Comparison of ENCODE assay signal across 8 cellular contexts in genomic region chr19:54158812-54159351, GRCh38. TPM values are rescaled to one million over a fixed set of nuclear protein-coding genes. Genes with fewer than 3 reads are reported as not detected.
A peak's percentile ranks its signal among the peaks of the same experiment; 100 is the strongest.
DNase-seq lines count a peak whose midpoint lies in the region; ATAC-seq, FAIRE-seq and TF ChIP-seq lines count a peak whose summit lies in the region.

No MANE protein-coding gene starts in this region.

- H4K20me1 ChIP-seq in endothelial cell of umbilical vein (replicated peaks; ENCODE audit: control insufficient read depth, extremely low read depth, insufficient read depth, low read length) = no peaks in the 10 kb centered on the region

- no peaks in the 10 kb centered on the region for H3K9me3 Mint-ChIP-seq in T-cell

- ATAC-seq in T-cell (replicated peaks in 1 of 4) = no peak
- no peak for ATAC-seq in HG03565 (IDR thresholded peaks at IDR 0.05; ENCODE audit: unreplicated experiment)

- H3K4me3 Mint-ChIP-seq in T-cell = peak overlapping the region; percentile 94 to 100 (median 100)

- H3K27ac Mint-ChIP-seq in T-cell = peak overlapping the region; percentile 100

- H3K27me3 ChIP-seq in endothelial cell of umbilical vein (ENCODE audit: control insufficient read depth in 2 of 2, insufficient read depth in 2 of 2, low read length in 2 of 2) = peaks cover 0 to 5% of the 10 kb centered on the region in 2 experiments
- H3K27me3 ChIP-seq in neuronal stem cell (ENCODE audit: control insufficient read depth in 3 of 3, insufficient read depth in 3 of 3, low read depth in 1 of 3, low read length in 3 of 3) = no peaks in the 10 kb centered on the region

- no peak overlapping the region for H3K14ac ChIP-seq in neuronal stem cell (ENCODE audit: low read length)

- DNase-seq in DMS 273 (lab: John Stamatoyannopoulos, UW; ENCODE audit: unreplicated experiment) = peak; percentile 51
- no peak for DNase-seq in DMS 273 treated with DMSO at 0.1 percent for 48 hours (lab: John Stamatoyannopoulos, UW)
- DNase-seq in T-cell = peak in 4 of 34 experiments; percentile 16 to 33 (median 17)
- DNase-seq in endothelial cell of umbilical vein (ENCODE audit: low read depth, low spot score) = no peak
- no peak for DNase-seq in neuronal stem cell (ENCODE audit: low spot score)
- DNase-seq in activated gamma-delta T cell (lab: John Stamatoyannopoulos, UW) = no peak
- no peak for DNase-seq in HT-29 (ENCODE audit: low spot score)

- no peak overlapping the region for H4K91ac ChIP-seq in neuronal stem cell (ENCODE audit: low read depth, low read length, poor library complexity)

- BruUV-seq in endothelial cell of umbilical vein (replicated peaks; lab: Mats Ljungman, UMichigan) = TSS peak; percentile 53

- intact Hi-C loops in endothelial cell of umbilical vein (cut with micrococcal nuclease) = loop anchor here (1.0 to 2.0 kb wide), 4 partner anchors 10 to 44 kb away; partner anchors contain the start of genes CNOT3, PRPF31 and TFPT

- no peaks in the 10 kb centered on the region for H3K9me3 ChIP-seq in endothelial cell of umbilical vein (replicated peaks; ENCODE audit: control insufficient read depth, insufficient read depth, low read length)
- peaks cover 4 to 9% of the 10 kb centered on the region in 2 donors for H3K9me3 ChIP-seq in neuronal stem cell (replicated peaks in 1 of 2; ENCODE audit: control insufficient read depth in 2 of 2, insufficient read depth in 1 of 2, low read depth in 1 of 2, low read length in 2 of 2)

- TF ChIP-seq CTCF in endothelial cell of umbilical vein (IDR thresholded peaks at IDR 0.05; ENCODE audit: extremely low read depth in 1 of 2, insufficient read depth in 1 of 2, low read depth in 1 of 2, low read length in 2 of 2) = no peak

- H3K4me3 ChIP-seq in endothelial cell of umbilical vein (replicated peaks in 1 of 3; ENCODE audit: insufficient read depth in 1 of 3, low read depth in 1 of 3, low read length in 3 of 3) (peak overlapping the region; percentile 40 to 80 (median 77)), neuronal stem cell (ENCODE audit: low read length in 2 of 2) (peak overlapping the region; percentile 62 to 92)

- no peak for TF ChIP-seq POLR2A in endothelial cell of umbilical vein (IDR thresholded peaks at IDR 0.05; ENCODE audit: low read depth, low read length)

- H3K9ac ChIP-seq in endothelial cell of umbilical vein (replicated peaks; ENCODE audit: extremely low read depth, insufficient read depth, low read length) (peak overlapping the region; percentile 68), neuronal stem cell (ENCODE audit: low read depth, low read length, poor library complexity) (peak overlapping the region; percentile 85)

- dilution Hi-C loops in endothelial cell of umbilical vein (cut with MboI; ENCODE audit: extremely low pct_ligation_motif_present, low sequenced_read_pairs) = no loop called here

- H3K23ac ChIP-seq in neuronal stem cell (ENCODE audit: low read depth, low read length, poor library complexity) = peak overlapping the region; percentile 29

- H3K27ac ChIP-seq in endothelial cell of umbilical vein (ENCODE audit: insufficient read depth, low read depth, low read length) = peak overlapping the region; percentile 60
- no peak overlapping the region for H3K27ac ChIP-seq in neuronal stem cell (replicated peaks; ENCODE audit: low read length)

- no peak overlapping the region for H3K4ac ChIP-seq in neuronal stem cell (ENCODE audit: low read length)

- H3K27me3 Mint-ChIP-seq in T-cell = no peaks in the 10 kb centered on the region

- H3K4me1 ChIP-seq in endothelial cell of umbilical vein (ENCODE audit: control insufficient read depth, extremely low read depth, insufficient read depth, low read length) = peaks cover 18% of the 10 kb centered on the region
- peaks cover 12 to 14% of the 10 kb centered on the region in 2 donors for H3K4me1 ChIP-seq in neuronal stem cell (ENCODE audit: control insufficient read depth in 2 of 2, insufficient read depth in 1 of 2, low read depth in 1 of 2, low read length in 2 of 2)

- no peak overlapping the region for H2BK15ac ChIP-seq in neuronal stem cell (ENCODE audit: low read length)

- no peak overlapping the region for H2BK5ac ChIP-seq in neuronal stem cell (ENCODE audit: low read length)

- H3K4me1 Mint-ChIP-seq in T-cell = peaks cover 63 to 78% (median 68%) of the 10 kb centered on the region in 3 donors

- CTCF ChIA-PET in T-cell (lab: Charles Lee) = interaction anchor here (0.8 to 1.8 kb wide), 4 partner anchors 8 to 32 kb away, joined by 3 to 13 read pairs (median 7); partner anchors contain the start of genes CNOT3 (in 1 of the 2) and TSEN34 (in 1 of the 2)
- CTCF ChIA-PET in endothelial cell of umbilical vein (lab: Charles Lee) = interaction anchor here (0.7 to 1.8 kb wide), 8 partner anchors 14 to 1475 kb away, joined by 3 to 8 read pairs (median 4); partner anchors contain the start of genes CNOT3, LENG8, MBOAT7 and TMC4

- FAIRE-seq in endothelial cell of umbilical vein (lab: Jason Lieb, UNC) = peak; percentile 40

- peaks cover 31% of the 10 kb centered on the region for H3K36me3 Mint-ChIP-seq in T-cell

- no peaks in the 10 kb centered on the region for H3K9me1 ChIP-seq in endothelial cell of umbilical vein (replicated peaks; ENCODE audit: control insufficient read depth, extremely low read depth, insufficient read depth, low read length)

- H3K4me2 ChIP-seq in endothelial cell of umbilical vein (ENCODE audit: insufficient read depth, low read length) = peak overlapping the region; percentile 76
- H3K4me2 ChIP-seq in neuronal stem cell (ENCODE audit: insufficient read depth, low read length, poor library complexity, severe bottlenecking) = peak overlapping the region; percentile 69

- H3K36me3 ChIP-seq in endothelial cell of umbilical vein (ENCODE audit: control insufficient read depth in 2 of 2, extremely low read depth in 1 of 2, insufficient read depth in 2 of 2, low read length in 2 of 2) = peaks cover 7 to 27% of the 10 kb centered on the region in 2 experiments
- peaks cover 29 to 48% of the 10 kb centered on the region in 2 donors for H3K36me3 ChIP-seq in neuronal stem cell (replicated peaks in 1 of 2; ENCODE audit: control insufficient read depth in 2 of 2, insufficient read depth in 2 of 2, low read length in 2 of 2)

- H3K79me1 ChIP-seq in neuronal stem cell (ENCODE audit: low read depth, low read length) = no peaks in the 10 kb centered on the region

- H2AFZ ChIP-seq in endothelial cell of umbilical vein (ENCODE audit: low read depth, low read length) (peak overlapping the region; percentile 65), neuronal stem cell (ENCODE audit: low read length) (peak overlapping the region; percentile 91)

- peak overlapping the region; percentile 13 for H2AK5ac ChIP-seq in neuronal stem cell (ENCODE audit: low read depth, low read length)

- no peak overlapping the region for H2BK12ac ChIP-seq in neuronal stem cell (ENCODE audit: low read length)

- no peak overlapping the region for H2BK120ac ChIP-seq in neuronal stem cell (ENCODE audit: low read depth, low read length)

- H3K18ac ChIP-seq in neuronal stem cell (ENCODE audit: low read length) = no peak overlapping the region

- WGBS in neuronal stem cell (ENCODE audit: extremely low coverage in 2 of 2, insufficient read length in 2 of 2, insufficient replicate concordance in 1 of 2), 2 donors = no CpG with 5 or more reads among the region's 19 CpGs

- H3K79me2 ChIP-seq in endothelial cell of umbilical vein (ENCODE audit: control insufficient read depth, insufficient read depth, low read length) = peaks cover 4% of the 10 kb centered on the region

- POLR2A ChIA-PET in T-cell (lab: Charles Lee) = interaction anchor here in 1 of 2 donors (1.8 to 2.2 kb wide), 3 partner anchors 22 to 42 kb away, joined by 6 to 16 read pairs (median 9); partner anchors contain the start of genes CNOT3, MBOAT7 and RPS9
- POLR2A ChIA-PET in endothelial cell of umbilical vein (lab: Charles Lee) = interaction anchor here (0.5 to 1.6 kb wide), 3 partner anchors 8 to 30 kb away, joined by 3 to 4 read pairs (median 3); partner anchors contain the start of gene MBOAT7

- H4K8ac ChIP-seq in neuronal stem cell (ENCODE audit: low read depth, low read length) = no peak overlapping the region

RNA-seq across cellular contexts. Expression of gene LENG1, which starts 0.6 kb away (rescaled TPM):
- total RNA-seq in T-cell (10 to 100 TPM in 4 of 5 donors, 1 to 10 TPM in 1; 8.4 to 21.5 (median 19.2) TPM), endothelial cell of umbilical vein (5.0 and 6.9 TPM in 2 replicates)
- 2.1 and 3.0 TPM in 2 replicates for polyA plus RNA-seq in endothelial cell of umbilical vein
- 4.1 and 5.2 TPM in 2 replicates for polyA plus RNA-seq in endothelial cell of umbilical vein (2011; cell fraction: cytosol; rRNA removed)
- 2.3 and 3.6 TPM in 2 replicates for polyA plus RNA-seq in endothelial cell of umbilical vein (2011; cell fraction: nucleus; rRNA removed)
- polyA plus RNA-seq in endothelial cell of umbilical vein (2012) = 4.3 and 6.3 TPM in 2 replicates
- 0.51 and 1.5 TPM in 2 replicates for polyA minus RNA-seq in endothelial cell of umbilical vein
- 1.4 TPM for polyA minus RNA-seq in endothelial cell of umbilical vein (2011; cell fraction: cytosol; rRNA and poly(A)+ RNA removed)
- 0.38 and 2.5 TPM in 2 replicates for polyA minus RNA-seq in endothelial cell of umbilical vein (2011; cell fraction: nucleus; rRNA and poly(A)+ RNA removed)
- polyA plus RNA-seq in neuronal stem cell (2013, experiment 1 of 2) = 5.6 TPM
- 5.8 TPM for polyA plus RNA-seq in neuronal stem cell (2013, experiment 2 of 2)
- total RNA-seq in HT-29 (2014; rRNA removed; shearing (Covaris generic)) = 12.9 and 14.9 TPM in 2 replicates

RNA-seq across cellular contexts. Expression of gene TMC4, which starts 14.1 kb away (rescaled TPM):
- total RNA-seq in T-cell (1 to 10 TPM in 4 of 5 donors, under 1 TPM in 1; 0.78 to 2.6 (median 1.4) TPM), endothelial cell of umbilical vein (0.71 and 0.74 TPM in 2 replicates)
- 1.7 and 2.4 TPM in 2 replicates for polyA plus RNA-seq in endothelial cell of umbilical vein
- polyA plus RNA-seq in endothelial cell of umbilical vein (2011; cell fraction: cytosol; rRNA removed) = 1.0 and 1.1 TPM in 2 replicates
- 2.9 and 3.9 TPM in 2 replicates for polyA plus RNA-seq in endothelial cell of umbilical vein (2011; cell fraction: nucleus; rRNA removed)
- 1.5 and 1.6 TPM in 2 replicates for polyA plus RNA-seq in endothelial cell of umbilical vein (2012)
- 0.29 and 0.76 TPM in 2 replicates for polyA minus RNA-seq in endothelial cell of umbilical vein
- not detected for polyA minus RNA-seq in endothelial cell of umbilical vein (2011; cell fraction: cytosol; rRNA and poly(A)+ RNA removed)
- 0.19 TPM in 1 of 2 replicates, not detected in the other for polyA minus RNA-seq in endothelial cell of umbilical vein (2011; cell fraction: nucleus; rRNA and poly(A)+ RNA removed)
- 0.25 TPM for polyA plus RNA-seq in neuronal stem cell (2013, experiment 1 of 2)
- 0.36 TPM for polyA plus RNA-seq in neuronal stem cell (2013, experiment 2 of 2)
- 22.5 and 45.3 TPM in 2 replicates for total RNA-seq in HT-29 (2014; rRNA removed; shearing (Covaris generic))

RNA-seq across cellular contexts. Expression of gene CNOT3, which starts 21.3 kb away (rescaled TPM):
- 10 to 100 TPM; 45.9 to 83.1 (median 77.0) TPM for total RNA-seq in T-cell
- 62.4 and 74.7 TPM in 2 replicates for total RNA-seq in endothelial cell of umbilical vein
- polyA plus RNA-seq in endothelial cell of umbilical vein = 16.4 and 20.4 TPM in 2 replicates
- 17.2 and 17.4 TPM in 2 replicates for polyA plus RNA-seq in endothelial cell of umbilical vein (2011; cell fraction: cytosol; rRNA removed)
- 30.2 and 31.2 TPM in 2 replicates for polyA plus RNA-seq in endothelial cell of umbilical vein (2011; cell fraction: nucleus; rRNA removed)
- 38.1 and 41.4 TPM in 2 replicates for polyA plus RNA-seq in endothelial cell of umbilical vein (2012)
- polyA minus RNA-seq in endothelial cell of umbilical vein = 15.6 and 20.8 TPM in 2 replicates
- polyA minus RNA-seq in endothelial cell of umbilical vein (2011; cell fraction: cytosol; rRNA and poly(A)+ RNA removed) = 20.5 TPM
- 12.8 and 14.8 TPM in 2 replicates for polyA minus RNA-seq in endothelial cell of umbilical vein (2011; cell fraction: nucleus; rRNA and poly(A)+ RNA removed)
- 63.9 TPM for polyA plus RNA-seq in neuronal stem cell (2013, experiment 1 of 2)
- polyA plus RNA-seq in neuronal stem cell (2013, experiment 2 of 2) = 63.3 TPM
- 38.9 and 40.0 TPM in 2 replicates for total RNA-seq in HT-29 (2014; rRNA removed; shearing (Covaris generic))

RNA-seq across cellular contexts. Expression of gene MBOAT7, which starts 30.5 kb away (rescaled TPM):
- total RNA-seq in T-cell (10 to 100 TPM; 24.0 to 44.8 (median 38.9) TPM), endothelial cell of umbilical vein (175 and 218 TPM in 2 replicates)
- 204 and 256 TPM in 2 replicates for polyA plus RNA-seq in endothelial cell of umbilical vein
- polyA plus RNA-seq in endothelial cell of umbilical vein (2011; cell fraction: cytosol; rRNA removed) = 117 and 136 TPM in 2 replicates
- 153 and 177 TPM in 2 replicates for polyA plus RNA-seq in endothelial cell of umbilical vein (2011; cell fraction: nucleus; rRNA removed)
- polyA plus RNA-seq in endothelial cell of umbilical vein (2012) = 159 and 188 TPM in 2 replicates
- polyA minus RNA-seq in endothelial cell of umbilical vein = 80.3 and 88.3 TPM in 2 replicates
- polyA minus RNA-seq in endothelial cell of umbilical vein (2011; cell fraction: cytosol; rRNA and poly(A)+ RNA removed) = 80.3 TPM
- polyA minus RNA-seq in endothelial cell of umbilical vein (2011; cell fraction: nucleus; rRNA and poly(A)+ RNA removed) = 58.8 and 67.3 TPM in 2 replicates
- polyA plus RNA-seq in neuronal stem cell (2013, experiment 1 of 2) = 76.6 TPM
- 77.6 TPM for polyA plus RNA-seq in neuronal stem cell (2013, experiment 2 of 2)
- 266 and 285 TPM in 2 replicates for total RNA-seq in HT-29 (2014; rRNA removed; shearing (Covaris generic))

RNA-seq across cellular contexts. Expression of gene TSEN34, which starts 32.2 kb away (rescaled TPM):
- total RNA-seq in T-cell = 10 to 100 TPM in 4 of 5 donors, 1 to 10 TPM in 1; 9.5 to 28.5 (median 23.5) TPM
- total RNA-seq in endothelial cell of umbilical vein = 37.4 and 40.7 TPM in 2 replicates
- polyA plus RNA-seq in endothelial cell of umbilical vein = 81.9 and 107 TPM in 2 replicates
- polyA plus RNA-seq in endothelial cell of umbilical vein (2011; cell fraction: cytosol; rRNA removed) = 44.2 and 58.1 TPM in 2 replicates
- 19.0 and 19.4 TPM in 2 replicates for polyA plus RNA-seq in endothelial cell of umbilical vein (2011; cell fraction: nucleus; rRNA removed)
- polyA plus RNA-seq in endothelial cell of umbilical vein (2012) = 40.4 and 52.0 TPM in 2 replicates
- polyA minus RNA-seq in endothelial cell of umbilical vein = 21.8 and 29.0 TPM in 2 replicates
- polyA minus RNA-seq in endothelial cell of umbilical vein (2011; cell fraction: cytosol; rRNA and poly(A)+ RNA removed) = 34.3 TPM
- polyA minus RNA-seq in endothelial cell of umbilical vein (2011; cell fraction: nucleus; rRNA and poly(A)+ RNA removed) = 3.3 and 5.0 TPM in 2 replicates
- 39.4 TPM for polyA plus RNA-seq in neuronal stem cell (2013, experiment 1 of 2)
- 39.2 TPM for polyA plus RNA-seq in neuronal stem cell (2013, experiment 2 of 2)
- total RNA-seq in HT-29 (2014; rRNA removed; shearing (Covaris generic)) = 234 and 255 TPM in 2 replicates
